Comparison of ENCODE assay signal across 18 cellular contexts in the genomic region with DNA sequence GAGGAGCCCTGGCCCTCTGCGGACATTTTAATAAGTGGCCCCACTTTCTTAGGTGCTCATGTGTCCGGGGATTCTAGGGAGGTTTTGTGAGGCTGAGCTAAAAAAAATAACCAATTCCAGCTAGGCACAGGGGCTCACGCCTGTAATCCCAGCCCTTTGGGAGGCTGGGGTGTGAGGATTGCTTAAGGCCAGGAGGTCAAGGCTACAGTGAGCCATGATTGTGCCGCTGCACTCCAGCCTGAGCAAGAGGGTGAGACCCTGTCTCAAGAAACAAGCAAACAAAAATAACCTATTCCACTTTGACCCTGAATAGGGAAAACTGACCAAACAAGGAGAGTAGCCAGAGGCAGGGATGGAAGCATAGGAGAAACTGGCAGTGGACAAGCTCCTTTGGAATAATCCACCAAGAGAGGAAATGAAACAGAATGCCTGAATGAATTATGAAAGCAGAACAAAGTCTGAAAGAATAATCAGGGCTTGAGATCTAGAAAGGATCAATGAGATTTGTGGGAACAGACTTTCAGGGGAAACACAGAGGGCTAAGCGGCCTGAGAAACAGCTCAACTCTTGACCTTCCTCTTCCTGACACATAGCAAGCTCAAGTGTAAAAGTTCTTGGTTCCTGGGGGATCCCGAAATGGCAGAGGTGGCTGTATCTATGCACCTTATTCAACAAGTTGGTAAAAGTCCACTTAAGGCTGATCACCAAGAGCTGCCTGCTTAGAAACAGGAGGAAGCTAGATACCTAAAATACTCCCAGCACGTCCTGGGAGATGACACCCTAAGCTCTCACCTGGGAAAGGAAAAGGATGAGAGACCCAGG. TPM values are rescaled to one million over a fixed set of nuclear protein-coding genes. Genes with fewer than 3 reads are reported as not detected.
DNase-seq lines count a peak whose midpoint lies in the region; ATAC-seq, FAIRE-seq and TF ChIP-seq lines count a peak whose summit lies in the region.
"Had no signal": no experiment of that assay in that cellular context is flagged by ENCODE, and none has a peak within 500 bp of the region (broad histone marks: within the 10 kb centered on the region; RNA-seq: fewer than 3 reads in every experiment).

No MANE protein-coding gene starts in this region.

- H3K4me1 Mint-ChIP-seq in stimulated activated naive B cell treated with anti-CD40 and anti-IgM and Interleukin-4, amounts not matched to agents 10 μg/mL and 1 μg/mL and 100 μg/mL, for 72 hours, result peaks cover 19 to 23% of the 10 kb centered on the region in 2 donors
- H3K4me1 Mint-ChIP-seq: H9 had no signal

- no peak overlapping the region for H3K4me3 Mint-ChIP-seq in stimulated activated naive B cell treated with anti-CD40 and anti-IgM and Interleukin-4, amounts not matched to agents 10 μg/mL and 1 μg/mL and 100 μg/mL, for 72 hours
- H3K4me3 Mint-ChIP-seq: CD8-positive, alpha-beta memory T cell; H9 had no signal

- FAIRE-seq in GM12892 (lab: Jason Lieb, UNC), result peak; percentile 78

- no peak overlapping the region for H3K27ac Mint-ChIP-seq in stimulated activated naive B cell treated with anti-CD40 and anti-IgM and Interleukin-4, amounts not matched to agents 10 μg/mL and 1 μg/mL and 100 μg/mL, for 72 hours

- TF ChIP-seq POLR2A in GM12892 (IDR thresholded peaks at IDR 0.05; ENCODE audit: low read depth, low read length), result no peak

- H3K27me3 Mint-ChIP-seq in stimulated activated naive B cell treated with anti-CD40 and anti-IgM and Interleukin-4, amounts not matched to agents 10 μg/mL and 1 μg/mL and 100 μg/mL, for 72 hours, result peaks cover 29 to 32% of the 10 kb centered on the region in 2 donors

- H3K9me3 Mint-ChIP-seq in stimulated activated naive B cell treated with anti-CD40 and anti-IgM and Interleukin-4, amounts not matched to agents 10 μg/mL and 1 μg/mL and 100 μg/mL, for 72 hours, result no peaks in the 10 kb centered on the region
- H3K9me3 Mint-ChIP-seq: CD8-positive, alpha-beta memory T cell; H9 had no signal

- ATAC-seq in GM21381 (IDR thresholded peaks at IDR 0.05; ENCODE audit: unreplicated experiment) (peak; percentile 41), HG02885 (IDR thresholded peaks at IDR 0.05; ENCODE audit: poor library complexity, unreplicated experiment) (no peak)
- peak; percentile 34 to 41 for ATAC-seq in stimulated activated naive B cell treated with anti-CD40 and anti-IgM and Interleukin-4, amounts not matched to agents 10 μg/mL and 1 μg/mL and 100 μg/mL, for 72 hours (replicated peaks)
- ATAC-seq: SK-N-SH treated with all-trans-retinoic acid at 6 μM for 48 hours had no signal

- DNase-seq in GM12892 (ENCODE audit: insufficient read length), result no peak
- DNase-seq in MV-4-11 (lab: John Stamatoyannopoulos, UW), result peak; percentile 73
- no peak for DNase-seq in stimulated activated naive B cell treated with anti-CD40 and anti-IgM and Interleukin-4, amounts not matched to agents 10 μg/mL and 1 μg/mL and 100 μg/mL, for 72 hours
- DNase-seq in T-helper 2 cell, result no peak
- DNase-seq in D341Med (ENCODE audit: low spot score), result no peak
- DNase-seq: BE2C; CD8-positive, alpha-beta memory T cell; GF-D8; H9; MM.1S; NCI-H1417; NCI-H2029 treated with DMSO at 0.1 percent for 48 hours; NCI-H510A treated with DMSO at 0.1 percent for 48 hours; SHP77 had no signal

- no peaks in the 10 kb centered on the region for H3K36me3 Mint-ChIP-seq in stimulated activated naive B cell treated with anti-CD40 and anti-IgM and Interleukin-4, amounts not matched to agents 10 μg/mL and 1 μg/mL and 100 μg/mL, for 72 hours

RNA-seq across cellular contexts. Expression of gene FFAR2, which starts 30.1 kb away (rescaled TPM):
- 1.6 TPM for polyA plus RNA-seq in GM12892 (2012; ENCODE audit: missing spikeins)
- polyA plus RNA-seq: AG04450; CD8-positive, alpha-beta memory T cell had no signal

RNA-seq across cellular contexts. Expression of gene GPR42, which starts 47.1 kb away (rescaled TPM):
- not detected for polyA plus RNA-seq in GM12892 (2012; ENCODE audit: missing spikeins)
- polyA plus RNA-seq: AG04450; CD8-positive, alpha-beta memory T cell had no signal

RNA-seq across cellular contexts. Expression of gene FFAR3, which starts 59.7 kb away (rescaled TPM):
- polyA plus RNA-seq in GM12892 (2012; ENCODE audit: missing spikeins), result not detected
- polyA plus RNA-seq: AG04450; CD8-positive, alpha-beta memory T cell had no signal
